27 cellular contexts compared by ENCODE assay signal in genomic region chr2:232406556-232407310, GRCh38. TPM values are rescaled to one million over a fixed set of nuclear protein-coding genes. Genes with fewer than 3 reads are reported as not detected.
"Had no signal": no experiment of that assay in that cellular context is flagged by ENCODE, and none has a peak within 500 bp of the region (broad histone marks: within the 10 kb centered on the region; RNA-seq: fewer than 3 reads in every experiment).

ALPG (plus strand) TSS chr2:232406844; CDS start chr2:232406895, 51 bp downstream.

- H3K27ac ChIP-seq: dorsolateral prefrontal cortex, epithelial cell of prostate, hepatocyte, psoas muscle, tibial artery, vagina had no signal

- H3K27ac Mint-ChIP-seq: activated CD8-positive, alpha-beta T cell treated with anti-CD3 and anti-CD28 coated beads for 36 hours; activated naive CD4-positive, alpha-beta T cell treated with anti-CD3 and anti-CD28 coated beads for 36 hours; activated naive CD8-positive, alpha-beta T cell treated with anti-CD3 and anti-CD28 coated beads, Interleukin-2, amount 50 U/mL, for 24 hours; brain had no signal

- H3K9me3 ChIP-seq: psoas muscle, tibial artery, vagina had no signal

- H3K4me1 Mint-ChIP-seq: activated naive CD8-positive, alpha-beta T cell treated with anti-CD3 and anti-CD28 coated beads, Interleukin-2, amount 50 U/mL, for 24 hours; brain; neural crest cell had no signal

- H3K4me1 ChIP-seq: psoas muscle, tibial artery, vagina had no signal

- H3K4me3 ChIP-seq: dorsolateral prefrontal cortex, hepatocyte, psoas muscle, tibial artery, vagina had no signal

- H2AFZ ChIP-seq: hepatocyte had no signal

- H3K9me3 Mint-ChIP-seq: activated CD8-positive, alpha-beta T cell treated with anti-CD3 and anti-CD28 coated beads for 36 hours; activated naive CD4-positive, alpha-beta T cell treated with anti-CD3 and anti-CD28 coated beads for 36 hours; activated naive CD8-positive, alpha-beta T cell treated with anti-CD3 and anti-CD28 coated beads, Interleukin-2, amount 50 U/mL, for 24 hours; activated T-cell treated with anti-CD3 and anti-CD28 coated beads, Interleukin-2, amount 50 U/mL, for 4 hours; neural crest cell had no signal

- H3K36me3 ChIP-seq: tibial artery, vagina had no signal

- H3K36me3 Mint-ChIP-seq: brain had no signal

- FAIRE-seq: keratinocyte, small intestine had no signal

- DNase-seq: activated CD4-positive, alpha-beta T cell treated with anti-CD3 and anti-CD28 coated beads for 4 hours; activated CD8-positive, alpha-beta T cell treated with anti-CD3 and anti-CD28 coated beads for 36 hours; activated naive CD4-positive, alpha-beta T cell treated with anti-CD3 and anti-CD28 coated beads for 36 hours; activated naive CD8-positive, alpha-beta T cell treated with anti-CD3 and anti-CD28 coated beads, Interleukin-2, amount 50 U/mL, for 24 hours; activated T-cell treated with anti-CD3 and anti-CD28 coated beads, Interleukin-2, amount 50 U/mL, for 4 hours; anterior cingulate cortex; caudate nucleus; dorsolateral prefrontal cortex; foreskin fibroblast; psoas muscle; right cardiac atrium; small intestine; stimulated activated CD4-positive, alpha-beta T cell treated with anti-CD3 and anti-CD28 coated beads, Interleukin-15, amount 100 ng/mL, for 24 hours; stimulated activated CD4-positive, alpha-beta T cell treated with anti-CD3 and anti-CD28 coated beads, Interleukin-4, amount 100 ng/mL, for 1 hour; T-helper 2 cell had no signal

- H3K4me2 ChIP-seq: hepatocyte had no signal

- H3K4me3 Mint-ChIP-seq: activated CD8-positive, alpha-beta T cell treated with anti-CD3 and anti-CD28 coated beads for 36 hours; activated naive CD4-positive, alpha-beta T cell treated with anti-CD3 and anti-CD28 coated beads for 36 hours; activated naive CD8-positive, alpha-beta T cell treated with anti-CD3 and anti-CD28 coated beads, Interleukin-2, amount 50 U/mL, for 24 hours; activated T-cell treated with anti-CD3 and anti-CD28 coated beads, Interleukin-2, amount 50 U/mL, for 4 hours; brain; neural crest cell had no signal

- H3K27me3 ChIP-seq: hepatocyte, vagina had no signal

RNA-seq across cellular contexts. Expression of gene ALPG, which starts in this region (rescaled TPM):
- total RNA-seq: activated CD8-positive, alpha-beta T cell treated with anti-CD3 and anti-CD28 coated beads for 36 hours; activated naive CD4-positive, alpha-beta T cell treated with anti-CD3 and anti-CD28 coated beads for 36 hours; activated T-cell treated with anti-CD3 and anti-CD28 coated beads, Interleukin-2, amount 50 U/mL, for 4 hours; glomerular endothelial cell; left lobe of liver; mononuclear cell; neural crest cell; osteocyte; psoas muscle; right cardiac atrium; subcutaneous adipose tissue; vagina had no signal
- polyA plus RNA-seq: keratinocyte, psoas muscle, right cardiac atrium had no signal
